In the genomic region with DNA sequence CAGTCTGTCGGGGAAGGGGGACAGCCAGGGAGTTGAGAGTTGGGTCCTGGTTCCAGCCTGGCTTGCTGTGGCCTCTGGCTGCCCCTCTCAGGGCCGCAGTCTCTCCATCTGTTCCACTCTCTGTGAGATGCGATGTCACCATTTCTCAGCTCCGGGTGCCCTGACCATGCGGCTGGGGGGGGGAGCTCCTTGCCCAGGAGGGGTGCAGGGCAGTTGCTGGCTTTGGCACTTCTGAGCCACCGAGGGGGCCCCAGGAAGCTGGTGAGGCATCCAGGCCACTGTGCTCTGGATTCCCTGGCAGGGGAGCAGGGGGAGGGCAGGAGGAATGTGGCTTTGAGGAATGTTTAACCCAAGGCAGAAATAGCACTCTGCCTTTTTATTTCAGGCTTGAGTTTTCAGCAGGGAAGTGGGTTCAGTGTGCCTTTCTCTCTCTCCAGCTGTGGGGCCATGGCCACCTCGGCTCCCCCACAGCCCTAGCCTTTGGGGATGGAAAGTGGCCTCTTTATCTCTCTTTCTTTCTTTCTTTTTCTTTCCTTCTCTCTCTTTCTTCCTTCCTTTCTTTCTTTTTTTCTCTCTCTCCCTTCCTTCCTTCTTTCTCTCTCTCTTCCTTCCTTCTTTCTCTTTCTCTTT, we compare ENCODE assay signal across 10 cellular contexts. TPM values are rescaled to one million over a fixed set of nuclear protein-coding genes. Genes with fewer than 3 reads are reported as not detected.
DNase-seq lines count a peak whose midpoint lies in the region; ATAC-seq, FAIRE-seq and TF ChIP-seq lines count a peak whose summit lies in the region.
"Had no signal": no experiment of that assay in that cellular context is flagged by ENCODE, and none has a peak within 500 bp of the region (broad histone marks: within the 10 kb centered on the region; RNA-seq: fewer than 3 reads in every experiment).

No MANE protein-coding gene starts in this region.

- TF ChIP-seq CTCF in HFF-Myc (IDR thresholded peaks at IDR 0.05; ENCODE audit: low read depth, low read length, missing control alignments) = no peak
- no peak for TF ChIP-seq CTCF in astrocyte of the cerebellum (IDR thresholded peaks at IDR 0.05; ENCODE audit: low read depth, low read length, missing control alignments)

- in situ Hi-C loops in astrocyte of the cerebellum (cut with HindIII; ENCODE audit: low sequenced_read_pairs) (no loop called here), HAP-1 (cut with MboI; ENCODE audit: low sequenced_read_pairs) (no loop called here)

- H3K4me3 ChIP-seq in HFF-Myc (replicated peaks; ENCODE audit: low read depth, low read length) (peak overlapping the region; percentile 24), astrocyte of the cerebellum (ENCODE audit: low read depth, low read length) (no peak overlapping the region), HAP-1 (no peak overlapping the region)

- no peak for FAIRE-seq in GM12891 (lab: Jason Lieb, UNC)

- DNase-seq in HFF-Myc (ENCODE audit: extremely low read depth, low read depth) (peak; percentile 29), astrocyte of the cerebellum (ENCODE audit: low read depth) (peak; percentile 39), iris pigment epithelial cell (ENCODE audit: low read depth) (peak; percentile 67), stromal cell of bone marrow (ENCODE audit: low read depth) (peak; percentile 48), NCI-H526 treated with DMSO at 0.1 percent for 48 hours (lab: John Stamatoyannopoulos, UW) (no peak), HAP-1 (ENCODE audit: low spot score in 2 of 2) (no peak), GM12891 (ENCODE audit: insufficient read length, low spot score) (no peak)
- DNase-seq: Karpas-422; stimulated activated CD4-positive, alpha-beta T cell treated with anti-CD3 and anti-CD28 coated beads, Interleukin-4, amount 100 ng/mL, for 24 hours had no signal

- no peak for TF ChIP-seq POLR2A in GM12891 (IDR thresholded peaks at IDR 0.05; ENCODE audit: low read depth, low read length)

- H3K9me3 ChIP-seq in HAP-1 = no peaks in the 10 kb centered on the region

- H3K4me1 ChIP-seq in HAP-1 = no peaks in the 10 kb centered on the region; the same call in 1 of the 2 replicates

- no peaks in the 10 kb centered on the region for H3K27me3 ChIP-seq in HAP-1 (ENCODE audit: low read depth)

- no peaks in the 10 kb centered on the region for H3K36me3 ChIP-seq in HAP-1 (replicated peaks)

- ATAC-seq in HG02973 (IDR thresholded peaks at IDR 0.05; ENCODE audit: unreplicated experiment) = no peak

TF ChIP-seq in GM12891, 5 proteins besides CTCF, POLR2A, EP300 and RAD21:
- no peak for TF ChIP-seq TAF1 (IDR thresholded peaks at IDR 0.05; ENCODE audit: low read depth, low read length)
- no peak for TF ChIP-seq POU2F2 (IDR thresholded peaks at IDR 0.05; ENCODE audit: low read depth, low read length)
- TF ChIP-seq POLR2AphosphoS5 (IDR thresholded peaks at IDR 0.05; ENCODE audit: low read depth, low read length) = no peak
- no peak for TF ChIP-seq PAX5 (IDR thresholded peaks at IDR 0.05; ENCODE audit: insufficient read depth, low read length, severe bottlenecking)
- no peak for TF ChIP-seq SPI1 (IDR thresholded peaks at IDR 0.05; ENCODE audit: low read depth, low read length)

RNA-seq across cellular contexts. Expression of gene NCS1, which starts 11.0 kb away (rescaled TPM):
- polyA plus RNA-seq in GM12891 (2012; ENCODE audit: low read depth, missing spikeins) = 0.08 TPM

Comparison
In these comparisons a context has a peak if more than half of its experiments do, and no peak if none do; other contexts are left out.
1. DNase-seq: peak in HFF-Myc (single experiment), astrocyte of the cerebellum (single experiment), iris pigment epithelial cell (single experiment) and stromal cell of bone marrow (single experiment); none in NCI-H526 treated with DMSO at 0.1 percent for 48 hours (single experiment), HAP-1 (0 of 2) and GM12891 (single experiment).